In the genomic region with DNA sequence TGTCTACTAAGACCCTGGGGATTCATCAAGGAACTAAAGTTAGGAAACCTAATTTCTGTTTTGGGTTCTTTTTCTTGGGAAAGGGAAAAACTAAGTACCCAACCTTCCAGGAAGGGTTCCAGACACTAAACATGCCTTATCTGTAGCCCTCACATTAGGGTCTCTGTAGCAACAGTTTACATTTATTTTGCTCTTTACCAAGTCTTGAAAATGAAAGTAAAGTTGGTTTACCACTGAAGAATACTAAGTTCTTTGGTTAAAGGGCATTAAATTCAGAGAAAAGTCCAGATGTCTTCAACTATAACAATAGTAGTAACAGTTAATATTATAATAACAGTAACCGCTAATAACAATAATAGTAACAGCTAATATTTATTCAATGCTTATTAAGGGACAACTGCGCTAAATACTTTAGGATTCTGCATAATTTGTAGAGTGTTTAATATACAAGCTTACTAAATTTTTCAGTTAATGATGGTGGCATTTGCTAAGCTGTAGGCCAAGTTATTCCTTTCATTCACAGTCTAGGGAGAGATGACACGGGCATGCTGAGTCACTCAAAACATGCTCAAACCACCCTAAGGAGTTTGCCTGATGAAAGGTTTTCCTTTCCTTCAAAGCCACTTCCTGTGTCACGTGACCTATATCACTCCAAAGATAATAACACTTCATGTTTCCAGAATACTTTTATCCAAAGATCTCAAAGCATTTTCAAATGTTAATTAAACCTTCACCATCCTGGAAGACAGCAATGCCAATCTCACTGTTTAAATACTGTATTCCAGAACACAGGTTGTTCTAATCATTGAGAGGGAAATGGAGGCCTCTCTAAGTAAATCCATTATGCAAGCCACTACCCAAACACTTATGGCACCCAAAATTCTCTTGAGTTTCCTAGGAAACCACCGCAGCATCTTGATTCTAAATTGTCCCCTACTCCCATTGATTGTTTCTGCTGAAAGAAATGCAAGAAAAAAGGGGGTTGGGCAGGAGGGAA, we compare ENCODE assay signal across 9 cellular contexts.
A peak's percentile ranks its signal among the peaks of the same experiment; 100 is the strongest.
DNase-seq lines count a peak whose midpoint lies in the region; FAIRE-seq and TF ChIP-seq lines count a peak whose summit lies in the region.
"Had no signal": no experiment of that assay in that cellular context is flagged by ENCODE, and none has a peak within 500 bp of the region (broad histone marks: within the 10 kb centered on the region; RNA-seq: fewer than 3 reads in every experiment).

No MANE protein-coding gene starts in this region.

- no peaks in the 10 kb centered on the region for H3K27me3 Mint-ChIP-seq in osteocyte (ENCODE audit: unreplicated experiment)

- H3K27ac ChIP-seq in endothelial cell of umbilical vein (ENCODE audit: insufficient read depth, low read depth, low read length) (peak overlapping the region; percentile 29), SJCRH30 (no peak overlapping the region)

- H3K4me1 ChIP-seq in endothelial cell of umbilical vein (ENCODE audit: control insufficient read depth, extremely low read depth, insufficient read depth, low read length) (peaks cover 24% of the 10 kb centered on the region), SJCRH30 (no peaks in the 10 kb centered on the region)

- H3K9me3 ChIP-seq in endothelial cell of umbilical vein (replicated peaks; ENCODE audit: control insufficient read depth, insufficient read depth, low read length) (no peaks in the 10 kb centered on the region), SJCRH30 (replicated peaks) (no peaks in the 10 kb centered on the region; the same call in 1 of the 2 replicates)

- H3K79me2 ChIP-seq in endothelial cell of umbilical vein (ENCODE audit: control insufficient read depth, insufficient read depth, low read length), result no peaks in the 10 kb centered on the region

- peak; percentile 96 for FAIRE-seq in endothelial cell of umbilical vein (lab: Jason Lieb, UNC)

- no peaks in the 10 kb centered on the region for H3K9me3 Mint-ChIP-seq in osteocyte (ENCODE audit: unreplicated experiment)

- no peak overlapping the region for H3K9ac ChIP-seq in endothelial cell of umbilical vein (replicated peaks; ENCODE audit: extremely low read depth, insufficient read depth, low read length)

- peaks cover 19% of the 10 kb centered on the region for H3K4me1 Mint-ChIP-seq in osteocyte (ENCODE audit: unreplicated experiment)

- peak; percentile 62 for DNase-seq in GM03348 (ENCODE audit: low spot score)
- peak; percentile 37 for DNase-seq in NCI-H69 (lab: John Stamatoyannopoulos, UW)
- peak; percentile 76 for DNase-seq in endothelial cell of umbilical vein (ENCODE audit: low read depth, low spot score)
- DNase-seq in osteocyte (ENCODE audit: extremely low spot score, unreplicated experiment), result no peak
- DNase-seq in activated T-cell treated with anti-CD3 and anti-CD28 coated beads, Interleukin-2, amount 50 U/mL, for 1 hour, result no peak
- no peak for DNase-seq in cortex of kidney (lab: John Stamatoyannopoulos, UW)
- DNase-seq in SJCRH30, result no peak
- DNase-seq in NCI-H146 treated with DMSO at 0.1 percent for 48 hours (lab: John Stamatoyannopoulos, UW; ENCODE audit: unreplicated experiment), result no peak
- DNase-seq: NCI-H1105 had no signal

- H3K4me3 ChIP-seq in endothelial cell of umbilical vein (replicated peaks in 1 of 3; ENCODE audit: insufficient read depth in 1 of 3, low read depth in 1 of 3, low read length in 3 of 3) (no peak overlapping the region), SJCRH30 (no peak overlapping the region)

- no peaks in the 10 kb centered on the region for H3K36me3 ChIP-seq in endothelial cell of umbilical vein (ENCODE audit: control insufficient read depth in 2 of 2, extremely low read depth in 1 of 2, insufficient read depth in 2 of 2, low read length in 2 of 2)
- no peaks in the 10 kb centered on the region for H3K36me3 ChIP-seq in SJCRH30

- POLR2A ChIA-PET in endothelial cell of umbilical vein (lab: Charles Lee), result no interaction called here

- H2AFZ ChIP-seq in endothelial cell of umbilical vein (ENCODE audit: low read depth, low read length), result peak overlapping the region; percentile 30

- intact Hi-C loops in endothelial cell of umbilical vein (cut with micrococcal nuclease), result no loop called here

- H3K9me1 ChIP-seq in endothelial cell of umbilical vein (replicated peaks; ENCODE audit: control insufficient read depth, extremely low read depth, insufficient read depth, low read length), result no peaks in the 10 kb centered on the region

- no peaks in the 10 kb centered on the region for H4K20me1 ChIP-seq in endothelial cell of umbilical vein (replicated peaks; ENCODE audit: control insufficient read depth, extremely low read depth, insufficient read depth, low read length)

- H3K27me3 ChIP-seq in endothelial cell of umbilical vein (ENCODE audit: control insufficient read depth in 2 of 2, insufficient read depth in 2 of 2, low read length in 2 of 2) (no peaks in the 10 kb centered on the region), SJCRH30 (no peaks in the 10 kb centered on the region)

- no peak overlapping the region for H3K4me3 Mint-ChIP-seq in osteocyte (ENCODE audit: unreplicated experiment)

- no peaks in the 10 kb centered on the region for H3K36me3 Mint-ChIP-seq in osteocyte (ENCODE audit: unreplicated experiment)

- BruUV-seq in endothelial cell of umbilical vein (replicated peaks; lab: Mats Ljungman, UMichigan), result no TSS peak

- no peak for TF ChIP-seq CTCF in endothelial cell of umbilical vein (IDR thresholded peaks at IDR 0.05; ENCODE audit: extremely low read depth in 1 of 2, insufficient read depth in 1 of 2, low read depth in 1 of 2, low read length in 2 of 2)
- no peak for TF ChIP-seq CTCF in osteocyte (IDR thresholded peaks at IDR 0.05)

- dilution Hi-C loops in endothelial cell of umbilical vein (cut with MboI; ENCODE audit: extremely low pct_ligation_motif_present, low sequenced_read_pairs), result no loop called here

- H3K4me2 ChIP-seq in endothelial cell of umbilical vein (ENCODE audit: insufficient read depth, low read length), result peak overlapping the region; percentile 19

- CTCF ChIA-PET in endothelial cell of umbilical vein (lab: Charles Lee), result interaction anchor here (0.6 to 1.0 kb wide), 3 partner anchors 11 to 139 kb away, joined by 3 to 4 read pairs (median 3); no protein-coding TSS in a partner anchor

- TF ChIP-seq POLR2A in endothelial cell of umbilical vein (IDR thresholded peaks at IDR 0.05; ENCODE audit: low read depth, low read length), result no peak

- H3K27ac Mint-ChIP-seq in osteocyte (ENCODE audit: unreplicated experiment), result peak overlapping the region; percentile 35

TF ChIP-seq in endothelial cell of umbilical vein, 7 proteins besides CTCF, POLR2A, EP300 and RAD21:
- TF ChIP-seq, protein P1, sequence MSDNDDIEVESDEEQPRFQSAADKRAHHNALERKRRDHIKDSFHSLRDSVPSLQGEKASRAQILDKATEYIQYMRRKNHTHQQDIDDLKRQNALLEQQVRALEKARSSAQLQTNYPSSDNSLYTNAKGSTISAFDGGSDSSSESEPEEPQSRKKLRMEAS (IDR thresholded peaks at IDR 0.05; ENCODE audit: insufficient read depth, insufficient read length), result no peak
- TF ChIP-seq GATA2 (IDR thresholded peaks at IDR 0.05; ENCODE audit: insufficient read depth, insufficient read length, low read depth, low read length) (peak; percentile 51), POLR2AphosphoS5 (IDR thresholded peaks at IDR 0.05; ENCODE audit: insufficient read depth, low read depth, low read length) (no peak), FOS (IDR thresholded peaks at IDR 0.05; ENCODE audit: borderline replicate concordance, insufficient read depth, low read length) (peak; percentile 85), EZH2 (IDR thresholded peaks at IDR 0.05; ENCODE audit: borderline replicate concordance, low read depth, low read length, severe bottlenecking) (no peak), JUN (IDR thresholded peaks at IDR 0.05; ENCODE audit: borderline replicate concordance, insufficient read depth, insufficient read length, low read depth) (peak; percentile 44), MYC (IDR thresholded peaks at IDR 0.05; ENCODE audit: low read depth, low read length) (no peak)

Comparison
In these comparisons a context has a peak if more than half of its experiments do, and no peak if none do; other contexts are left out.
1. DNase-seq: peak in GM03348 (single experiment), NCI-H69 (single experiment) and endothelial cell of umbilical vein (single experiment); none in osteocyte (single experiment), activated T-cell treated with anti-CD3 and anti-CD28 coated beads, Interleukin-2, amount 50 U/mL, for 1 hour (single experiment), cortex of kidney (single experiment), SJCRH30 (0 of 2) and NCI-H146 treated with DMSO at 0.1 percent for 48 hours (single experiment).